8 cellular contexts compared by ENCODE assay signal in the genomic region with DNA sequence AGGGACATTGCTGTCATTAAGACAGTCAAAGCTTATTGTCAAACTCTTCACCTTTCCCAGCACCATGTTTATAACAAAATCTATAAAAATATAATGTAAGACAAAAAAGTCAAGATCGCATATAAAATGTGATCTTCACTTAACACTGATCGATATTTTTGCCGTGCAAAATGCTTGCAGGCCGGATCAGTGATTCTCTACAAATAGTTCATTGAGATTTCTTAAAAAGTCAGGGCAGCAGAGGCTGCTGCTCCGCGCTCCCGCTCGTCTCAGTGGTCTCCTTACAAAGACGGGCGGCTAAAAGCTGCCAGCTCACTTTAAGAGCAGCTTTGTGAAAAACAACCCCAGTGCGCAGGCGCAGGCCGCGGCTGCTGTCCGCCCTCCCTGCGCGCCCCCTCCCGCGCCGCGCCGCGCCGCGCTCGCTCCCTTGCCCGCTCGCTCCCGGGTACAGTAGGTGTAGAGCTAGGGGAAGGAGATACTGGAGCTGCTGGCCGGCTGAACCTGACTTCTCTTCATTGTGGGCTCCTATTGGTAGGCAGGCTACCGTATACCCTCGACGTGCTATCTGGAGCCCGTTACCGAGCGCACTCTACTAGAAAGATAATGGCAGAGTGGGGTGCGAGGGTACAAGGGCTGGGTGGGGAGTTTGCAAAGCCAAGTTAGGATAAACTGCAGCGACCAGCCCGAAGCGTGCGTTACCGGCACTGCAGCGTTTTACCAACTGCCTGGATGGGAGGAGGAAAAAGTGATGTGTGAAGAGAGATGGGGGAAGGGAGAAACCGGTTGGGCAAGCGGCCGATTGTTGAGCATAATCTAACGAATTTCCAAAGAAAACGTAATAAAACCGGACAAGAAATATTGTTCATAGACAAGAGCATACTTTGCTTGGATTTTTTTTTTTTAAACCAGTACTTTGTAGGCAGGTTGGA. TPM values are rescaled to one million over a fixed set of nuclear protein-coding genes. Genes with fewer than 3 reads are reported as not detected.
DNase-seq lines count a peak whose midpoint lies in the region; ATAC-seq and TF ChIP-seq lines count a peak whose summit lies in the region.

Gene ARRDC3 (minus strand): TSS at position 291 of the 929 bp plus-strand sequence. CDS start 225 bp downstream, at position 66.

- peak; percentile 49 for ATAC-seq in HG02571 (IDR thresholded peaks at IDR 0.05; ENCODE audit: unreplicated experiment)
- peak; percentile 73 for ATAC-seq in SK-N-SH treated with all-trans-retinoic acid at 6 μM for 48 hours

- H3K36me3 ChIP-seq in suprapubic skin, result no peaks in the 10 kb centered on the region

- H3K27me3 Mint-ChIP-seq in activated naive CD4-positive, alpha-beta T cell treated with anti-CD3 and anti-CD28 coated beads, Interleukin-2, amount 50 U/mL, for 24 hours, result no peaks in the 10 kb centered on the region

- under 1% methylated on average over 30 of the region's 49 CpGs for WGBS in suprapubic skin

- peak; percentile 95 for DNase-seq in NB4 (ENCODE audit: low read depth)
- DNase-seq in globus pallidus (ENCODE audit: low spot score), result peak; percentile 98
- DNase-seq in occipital lobe (lab: John Stamatoyannopoulos, UW), result peak; percentile 95
- peak; percentile 96 for DNase-seq in suprapubic skin (ENCODE audit: low spot score in 2 of 2)

- no peaks in the 10 kb centered on the region for H3K9me3 Mint-ChIP-seq in activated naive CD4-positive, alpha-beta T cell treated with anti-CD3 and anti-CD28 coated beads, Interleukin-2, amount 50 U/mL, for 24 hours

- TF ChIP-seq CTCF in NB4 (IDR thresholded peaks at IDR 0.05; ENCODE audit: low read depth, low read length), result no peak
- no peak for TF ChIP-seq CTCF in suprapubic skin (IDR thresholded peaks at IDR 0.05)

- H3K4me1 ChIP-seq in suprapubic skin, result peaks cover 23% of the 10 kb centered on the region

- peak within 1 kb of the TSS; percentile 97 for H3K4me3 Mint-ChIP-seq in activated naive CD4-positive, alpha-beta T cell treated with anti-CD3 and anti-CD28 coated beads, Interleukin-2, amount 50 U/mL, for 24 hours

- H3K27me3 ChIP-seq in suprapubic skin, result no peaks in the 10 kb centered on the region

- peak within 1 kb of the TSS; percentile 99 for H3K27ac ChIP-seq in suprapubic skin

- H3K4me3 ChIP-seq in GM08714 (ENCODE audit: low read length) (peak within 1 kb of the TSS; percentile 95), NB4 (ENCODE audit: low read depth, low read length) (peak within 1 kb of the TSS; percentile 88), suprapubic skin (peak within 1 kb of the TSS; percentile 80)

- TF ChIP-seq POLR2A in NB4 (IDR thresholded peaks at IDR 0.05; ENCODE audit: extremely low read depth, insufficient read length), result peak; percentile 97
- peak; percentile 95 to 98 for TF ChIP-seq POLR2A in suprapubic skin (IDR thresholded peaks at IDR 0.05)

- H3K9me3 ChIP-seq in suprapubic skin, result no peaks in the 10 kb centered on the region

- TF ChIP-seq EP300 in suprapubic skin (IDR thresholded peaks at IDR 0.05), result no peak

- H3K4me1 Mint-ChIP-seq in activated naive CD4-positive, alpha-beta T cell treated with anti-CD3 and anti-CD28 coated beads, Interleukin-2, amount 50 U/mL, for 24 hours, result peaks cover 26% of the 10 kb centered on the region

- peak within 1 kb of the TSS; percentile 98 for H3K27ac Mint-ChIP-seq in activated naive CD4-positive, alpha-beta T cell treated with anti-CD3 and anti-CD28 coated beads, Interleukin-2, amount 50 U/mL, for 24 hours

- H3K36me3 Mint-ChIP-seq in activated naive CD4-positive, alpha-beta T cell treated with anti-CD3 and anti-CD28 coated beads, Interleukin-2, amount 50 U/mL, for 24 hours, result peaks cover 2% of the 10 kb centered on the region

TF ChIP-seq in SK-N-SH treated with all-trans-retinoic acid at 6 μM for 48 hours, 23 proteins besides CTCF, POLR2A, EP300 and RAD21:
- TF ChIP-seq CSDC2 (CRISPR knock-in tag; IDR thresholded peaks at IDR 0.05) (no peak), ZNF70 (CRISPR knock-in tag; IDR thresholded peaks at IDR 0.05) (peak; percentile 50; the same call in 1 of the 2 replicates), ZC3H10 (CRISPR knock-in tag; IDR thresholded peaks at IDR 0.05) (0 out of 2 replicates have a peak, but pooled peaks have one; percentile 7), ZFP3 (CRISPR knock-in tag; IDR thresholded peaks at IDR 0.05) (no peak), ZFP30 (CRISPR knock-in tag; IDR thresholded peaks at IDR 0.05) (peak; percentile 34; the same call in 1 of the 2 replicates), GLIS3 (CRISPR knock-in tag; IDR thresholded peaks at IDR 0.05) (no peak), RARB (CRISPR knock-in tag; IDR thresholded peaks at IDR 0.05) (peak; percentile 84)
- TF ChIP-seq, protein P1, sequence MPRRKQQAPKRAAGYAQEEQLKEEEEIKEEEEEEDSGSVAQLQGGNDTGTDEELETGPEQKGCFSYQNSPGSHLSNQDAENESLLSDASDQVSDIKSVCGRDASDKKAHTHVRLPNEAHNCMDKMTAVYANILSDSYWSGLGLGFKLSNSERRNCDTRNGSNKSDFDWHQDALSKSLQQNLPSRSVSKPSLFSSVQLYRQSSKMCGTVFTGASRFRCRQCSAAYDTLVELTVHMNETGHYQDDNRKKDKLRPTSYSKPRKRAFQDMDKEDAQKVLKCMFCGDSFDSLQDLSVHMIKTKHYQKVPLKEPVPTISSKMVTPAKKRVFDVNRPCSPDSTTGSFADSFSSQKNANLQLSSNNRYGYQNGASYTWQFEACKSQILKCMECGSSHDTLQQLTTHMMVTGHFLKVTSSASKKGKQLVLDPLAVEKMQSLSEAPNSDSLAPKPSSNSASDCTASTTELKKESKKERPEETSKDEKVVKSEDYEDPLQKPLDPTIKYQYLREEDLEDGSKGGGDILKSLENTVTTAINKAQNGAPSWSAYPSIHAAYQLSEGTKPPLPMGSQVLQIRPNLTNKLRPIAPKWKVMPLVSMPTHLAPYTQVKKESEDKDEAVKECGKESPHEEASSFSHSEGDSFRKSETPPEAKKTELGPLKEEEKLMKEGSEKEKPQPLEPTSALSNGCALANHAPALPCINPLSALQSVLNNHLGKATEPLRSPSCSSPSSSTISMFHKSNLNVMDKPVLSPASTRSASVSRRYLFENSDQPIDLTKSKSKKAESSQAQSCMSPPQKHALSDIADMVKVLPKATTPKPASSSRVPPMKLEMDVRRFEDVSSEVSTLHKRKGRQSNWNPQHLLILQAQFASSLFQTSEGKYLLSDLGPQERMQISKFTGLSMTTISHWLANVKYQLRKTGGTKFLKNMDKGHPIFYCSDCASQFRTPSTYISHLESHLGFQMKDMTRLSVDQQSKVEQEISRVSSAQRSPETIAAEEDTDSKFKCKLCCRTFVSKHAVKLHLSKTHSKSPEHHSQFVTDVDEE (CRISPR knock-in tag; IDR thresholded peaks at IDR 0.05), result peak; percentile 37; the same call in 1 of the 2 replicates

RNA-seq across cellular contexts. Expression of gene ARRDC3, which starts in this region (rescaled TPM):
- total RNA-seq in occipital lobe (413 TPM), suprapubic skin (10 to 100 TPM; 30.1 to 84.4 (median 49.6) TPM)

Comparison
In these comparisons a context has a peak if more than half of its experiments do, and no peak if none do; other contexts are left out.
1. Peak in every context shown above with its lines: DNase-seq, ATAC-seq, H3K4me3 ChIP-seq and H3K27ac ChIP-seq.